Comparison of ENCODE assay signal across 17 cellular contexts in the genomic region with DNA sequence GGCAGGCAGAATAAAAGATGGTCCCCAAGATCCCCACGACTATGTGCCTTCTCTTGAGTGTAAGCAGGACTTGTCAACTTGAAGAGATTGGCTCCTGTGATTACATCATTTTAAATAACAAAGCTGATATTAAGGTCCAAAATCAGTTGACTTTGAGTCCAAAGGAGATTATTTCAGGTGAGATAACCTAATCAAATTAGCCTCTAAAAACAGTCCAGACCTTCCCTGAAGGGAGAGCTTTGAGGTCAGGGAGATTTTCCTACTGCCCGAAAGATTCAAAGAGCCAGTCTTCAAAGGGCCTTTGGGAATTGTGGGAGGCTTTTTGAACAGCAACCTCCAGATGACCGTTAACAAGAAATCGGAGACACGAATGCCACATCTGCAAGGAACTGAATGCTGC. TPM values are rescaled to one million over a fixed set of nuclear protein-coding genes. Genes with fewer than 3 reads are reported as not detected.
A peak's percentile ranks its signal among the peaks of the same experiment; 100 is the strongest.
DNase-seq lines count a peak whose midpoint lies in the region; ATAC-seq and TF ChIP-seq lines count a peak whose summit lies in the region.
"Had no signal": no experiment of that assay in that cellular context is flagged by ENCODE, and none has a peak within 500 bp of the region (broad histone marks: within the 10 kb centered on the region; RNA-seq: fewer than 3 reads in every experiment).

No MANE protein-coding gene starts in this region.

- H3K79me2 ChIP-seq in Karpas-422 (ENCODE audit: low read length): no peaks in the 10 kb centered on the region

- H3K4me3 Mint-ChIP-seq in glutamatergic neuron (ENCODE audit: unreplicated experiment): no peak overlapping the region
- H3K4me3 Mint-ChIP-seq: CD4-positive, alpha-beta memory T cell; GM23338; HFFc6 had no signal

- H3K4me3 ChIP-seq in Karpas-422 (ENCODE audit: low read length) (no peak overlapping the region), upper lobe of right lung (no peak overlapping the region)
- H3K4me3 ChIP-seq: GM23338, HAP-1 had no signal

- H3K4me1 ChIP-seq in Karpas-422 (ENCODE audit: low read length): peaks cover 84% of the 10 kb centered on the region
- H3K4me1 ChIP-seq in upper lobe of right lung: no peaks in the 10 kb centered on the region
- H3K4me1 ChIP-seq: HAP-1 had no signal

- DNase-seq in Karpas-422 (peak; percentile 85), SK-N-DZ (ENCODE audit: low spot score) (peak; percentile 98), glutamatergic neuron (no peak), sciatic nerve (ENCODE audit: low spot score) (no peak), NCI-H187 treated with DMSO at 0.1 percent for 48 hours (lab: John Stamatoyannopoulos, UW) (no peak), upper lobe of right lung (no peak)
- DNase-seq in activated effector memory CD4-positive, alpha-beta T cell treated with Interleukin-2 at 50 U/mL for 16 hours: no peak
- DNase-seq: C1 segment of cervical spinal cord; Calu3; CD4-positive, alpha-beta memory T cell; COR-L47; DMS53; DMS79 treated with DMSO at 0.1 percent for 48 hours; GF-D8; HFFc6 had no signal

- no peak for TF ChIP-seq CTCF in glutamatergic neuron (IDR thresholded peaks at IDR 0.05; ENCODE audit: partially characterized antibody, unreplicated experiment)
- TF ChIP-seq CTCF in upper lobe of right lung (IDR thresholded peaks at IDR 0.05): no peak

- H3K27ac ChIP-seq in Karpas-422 (ENCODE audit: low read length) (peak overlapping the region; percentile 97), upper lobe of right lung (no peak overlapping the region)

- no peaks in the 10 kb centered on the region for H3K36me3 Mint-ChIP-seq in glutamatergic neuron (ENCODE audit: unreplicated experiment)
- H3K36me3 Mint-ChIP-seq: CD4-positive, alpha-beta memory T cell had no signal

- H3K27me3 ChIP-seq in Karpas-422 (ENCODE audit: low read length) (no peaks in the 10 kb centered on the region), upper lobe of right lung (no peaks in the 10 kb centered on the region)

- H3K9me3 Mint-ChIP-seq in glutamatergic neuron (ENCODE audit: unreplicated experiment): peaks cover 8% of the 10 kb centered on the region
- H3K9me3 Mint-ChIP-seq: CD4-positive, alpha-beta memory T cell; GM23338 had no signal

- peak overlapping the region; percentile 25 for H3K27ac Mint-ChIP-seq in glutamatergic neuron (ENCODE audit: unreplicated experiment)
- H3K27ac Mint-ChIP-seq: CD4-positive, alpha-beta memory T cell; GM23338; HFFc6 had no signal

- peaks cover 5% of the 10 kb centered on the region for H3K27me3 Mint-ChIP-seq in glutamatergic neuron (ENCODE audit: unreplicated experiment)
- H3K27me3 Mint-ChIP-seq: CD4-positive, alpha-beta memory T cell had no signal

- H3K36me3 ChIP-seq in Karpas-422 (ENCODE audit: insufficient read depth, low read length): no peaks in the 10 kb centered on the region
- no peaks in the 10 kb centered on the region for H3K36me3 ChIP-seq in upper lobe of right lung
- H3K36me3 ChIP-seq: HAP-1 had no signal

- H2AFZ ChIP-seq in Karpas-422 (ENCODE audit: low read length): no peak overlapping the region
- H2AFZ ChIP-seq: GM23338 had no signal

- H3K4me1 Mint-ChIP-seq in glutamatergic neuron (ENCODE audit: low read depth, unreplicated experiment): peaks cover 32% of the 10 kb centered on the region
- H3K4me1 Mint-ChIP-seq: CD4-positive, alpha-beta memory T cell had no signal

- no peaks in the 10 kb centered on the region for H4K20me1 ChIP-seq in Karpas-422 (ENCODE audit: insufficient read depth, low read depth, low read length)

- no peaks in the 10 kb centered on the region; the same call in 1 of the 2 replicates for H3K9me3 ChIP-seq in Karpas-422 (ENCODE audit: low read length)
- no peaks in the 10 kb centered on the region for H3K9me3 ChIP-seq in upper lobe of right lung
- H3K9me3 ChIP-seq: HAP-1 had no signal

- peak overlapping the region; percentile 50 for H3K4me2 ChIP-seq in Karpas-422 (ENCODE audit: low read depth, low read length, poor library complexity, severe bottlenecking)
- H3K4me2 ChIP-seq: GM23338 had no signal

- ATAC-seq in sciatic nerve: peak; percentile 24
- no peak for ATAC-seq in upper lobe of right lung
- ATAC-seq: GM23338 had no signal

- intact Hi-C loops in sciatic nerve (cut with DNase I) (no loop called here), upper lobe of right lung (cut with DNase I) (no loop called here)

- no peaks in the 10 kb centered on the region for H3K9me2 ChIP-seq in Karpas-422 (replicated peaks; ENCODE audit: insufficient read depth, low read length)

- peak overlapping the region; percentile 61 for H3K9ac ChIP-seq in Karpas-422 (ENCODE audit: low read length)

RNA-seq across cellular contexts. Expression of gene NCAM2, which starts 51.5 kb away (rescaled TPM):
- total RNA-seq in Karpas-422 (2014; rRNA removed; shearing (Covaris generic); ENCODE audit: low replicate concordance): 0.18 TPM in 1 of 2 replicates, not detected in the other
- polyA plus RNA-seq in SK-N-DZ (2014; cell fraction: cytosol; rRNA removed): 5.5 and 8.6 TPM in 2 replicates
- 3.0 TPM in 2 replicates for polyA plus RNA-seq in SK-N-DZ (2014; cell fraction: nucleus; rRNA removed)
- total RNA-seq in glutamatergic neuron (ENCODE audit: unreplicated experiment) (4.3 TPM), sciatic nerve (41.2 TPM), upper lobe of right lung (15.9 TPM)
- total RNA-seq: Calu3; CD4-positive, alpha-beta memory T cell had no signal
- polyA plus RNA-seq: CD4-positive, alpha-beta memory T cell had no signal

Comparison
In these comparisons a context has a peak if more than half of its experiments do, and no peak if none do; other contexts are left out.
1. DNase-seq: peak in Karpas-422 (single experiment) and SK-N-DZ (single experiment); none in glutamatergic neuron (single experiment), sciatic nerve (single experiment), activated effector memory CD4-positive, alpha-beta T cell treated with Interleukin-2 at 50 U/mL for 16 hours (single experiment), NCI-H187 treated with DMSO at 0.1 percent for 48 hours (single experiment) and upper lobe of right lung (single experiment).